1 cellular context compared by ENCODE assay signal in the genomic region with DNA sequence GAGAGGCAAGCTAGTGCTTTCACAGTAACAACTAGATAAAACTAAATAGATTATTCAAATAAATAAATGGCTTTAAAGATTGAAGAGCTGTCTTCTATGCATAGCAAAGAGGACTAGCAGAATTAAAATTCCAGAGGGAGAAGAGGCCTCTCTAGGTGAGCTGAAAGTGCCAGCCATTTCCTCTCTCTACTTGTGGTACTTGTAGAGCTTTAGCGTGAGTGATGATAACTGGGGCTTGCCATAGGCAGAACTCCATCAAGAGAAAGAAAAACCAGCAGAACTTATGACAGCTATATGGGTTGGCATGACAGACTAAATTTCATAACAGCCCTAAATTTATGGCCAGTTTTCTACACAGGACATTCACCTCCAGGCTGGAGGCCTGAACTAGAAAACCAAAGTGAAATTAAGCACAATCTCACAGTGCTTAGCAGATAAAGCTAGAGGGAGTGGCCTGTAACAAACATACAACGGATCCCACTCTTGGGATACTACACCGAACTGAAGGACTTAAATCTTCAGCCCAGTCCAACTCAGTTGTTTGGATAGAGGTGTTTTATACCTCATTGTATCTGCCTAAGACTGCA.
TF ChIP-seq lines count a peak whose summit lies in the region.

No MANE protein-coding gene starts in this region.

TF ChIP-seq in IMR-90, 13 proteins besides CTCF, POLR2A, EP300 and RAD21:
- TF ChIP-seq NFE2L2 (IDR thresholded peaks at IDR 0.05; ENCODE audit: low read depth, low read length): no peak
- TF ChIP-seq BHLHE40 (IDR thresholded peaks at IDR 0.05; ENCODE audit: low read depth, low read length): no peak
- TF ChIP-seq, protein P1, sequence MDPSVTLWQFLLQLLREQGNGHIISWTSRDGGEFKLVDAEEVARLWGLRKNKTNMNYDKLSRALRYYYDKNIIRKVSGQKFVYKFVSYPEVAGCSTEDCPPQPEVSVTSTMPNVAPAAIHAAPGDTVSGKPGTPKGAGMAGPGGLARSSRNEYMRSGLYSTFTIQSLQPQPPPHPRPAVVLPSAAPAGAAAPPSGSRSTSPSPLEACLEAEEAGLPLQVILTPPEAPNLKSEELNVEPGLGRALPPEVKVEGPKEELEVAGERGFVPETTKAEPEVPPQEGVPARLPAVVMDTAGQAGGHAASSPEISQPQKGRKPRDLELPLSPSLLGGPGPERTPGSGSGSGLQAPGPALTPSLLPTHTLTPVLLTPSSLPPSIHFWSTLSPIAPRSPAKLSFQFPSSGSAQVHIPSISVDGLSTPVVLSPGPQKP (IDR thresholded peaks at IDR 0.05; ENCODE audit: borderline replicate concordance, low read depth, low read length): no peak
- TF ChIP-seq RFX5 (IDR thresholded peaks at IDR 0.05; ENCODE audit: low read depth, low read length): no peak
- TF ChIP-seq MAZ (IDR thresholded peaks at IDR 0.05; ENCODE audit: borderline replicate concordance, low read depth, low read length): no peak
- TF ChIP-seq CEBPB (IDR thresholded peaks at IDR 0.05; ENCODE audit: low read depth, low read length): no peak
- TF ChIP-seq, protein P2, sequence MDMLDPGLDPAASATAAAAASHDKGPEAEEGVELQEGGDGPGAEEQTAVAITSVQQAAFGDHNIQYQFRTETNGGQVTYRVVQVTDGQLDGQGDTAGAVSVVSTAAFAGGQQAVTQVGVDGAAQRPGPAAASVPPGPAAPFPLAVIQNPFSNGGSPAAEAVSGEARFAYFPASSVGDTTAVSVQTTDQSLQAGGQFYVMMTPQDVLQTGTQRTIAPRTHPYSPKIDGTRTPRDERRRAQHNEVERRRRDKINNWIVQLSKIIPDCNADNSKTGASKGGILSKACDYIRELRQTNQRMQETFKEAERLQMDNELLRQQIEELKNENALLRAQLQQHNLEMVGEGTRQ (IDR thresholded peaks at IDR 0.05; ENCODE audit: low read depth, low read length): no peak
- TF ChIP-seq FOS (IDR thresholded peaks at IDR 0.05; ENCODE audit: low read depth, low read length): no peak
- no peak for TF ChIP-seq SMC3 (IDR thresholded peaks at IDR 0.05; ENCODE audit: low read depth, low read length)
- no peak for TF ChIP-seq MXI1 (IDR thresholded peaks at IDR 0.05; ENCODE audit: borderline replicate concordance, low read depth, low read length)
- TF ChIP-seq CHD1 (IDR thresholded peaks at IDR 0.05; ENCODE audit: low read depth, low read length): no peak
- no peak for TF ChIP-seq RCOR1 (IDR thresholded peaks at IDR 0.05; ENCODE audit: insufficient replicate concordance, low read length)
- no peak for TF ChIP-seq MAFK (IDR thresholded peaks at IDR 0.05; ENCODE audit: low read depth, low read length)
